10 cellular contexts compared by ENCODE assay signal in the genomic region with DNA sequence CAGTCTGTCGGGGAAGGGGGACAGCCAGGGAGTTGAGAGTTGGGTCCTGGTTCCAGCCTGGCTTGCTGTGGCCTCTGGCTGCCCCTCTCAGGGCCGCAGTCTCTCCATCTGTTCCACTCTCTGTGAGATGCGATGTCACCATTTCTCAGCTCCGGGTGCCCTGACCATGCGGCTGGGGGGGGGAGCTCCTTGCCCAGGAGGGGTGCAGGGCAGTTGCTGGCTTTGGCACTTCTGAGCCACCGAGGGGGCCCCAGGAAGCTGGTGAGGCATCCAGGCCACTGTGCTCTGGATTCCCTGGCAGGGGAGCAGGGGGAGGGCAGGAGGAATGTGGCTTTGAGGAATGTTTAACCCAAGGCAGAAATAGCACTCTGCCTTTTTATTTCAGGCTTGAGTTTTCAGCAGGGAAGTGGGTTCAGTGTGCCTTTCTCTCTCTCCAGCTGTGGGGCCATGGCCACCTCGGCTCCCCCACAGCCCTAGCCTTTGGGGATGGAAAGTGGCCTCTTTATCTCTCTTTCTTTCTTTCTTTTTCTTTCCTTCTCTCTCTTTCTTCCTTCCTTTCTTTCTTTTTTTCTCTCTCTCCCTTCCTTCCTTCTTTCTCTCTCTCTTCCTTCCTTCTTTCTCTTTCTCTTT. TPM values are rescaled to one million over a fixed set of nuclear protein-coding genes. Genes with fewer than 3 reads are reported as not detected.
DNase-seq lines count a peak whose midpoint lies in the region; ATAC-seq, FAIRE-seq and TF ChIP-seq lines count a peak whose summit lies in the region.
"Had no signal": no experiment of that assay in that cellular context is flagged by ENCODE, and none has a peak within 500 bp of the region (broad histone marks: within the 10 kb centered on the region; RNA-seq: fewer than 3 reads in every experiment).

No MANE protein-coding gene starts in this region.

- no peak for TF ChIP-seq RAD21 in Ishikawa (IDR thresholded peaks at IDR 0.05; ENCODE audit: low read depth)

- H3K9me3 ChIP-seq in muscle layer of colon (ENCODE audit: low read length) (no peaks in the 10 kb centered on the region), mucosa of descending colon (no peaks in the 10 kb centered on the region)

- TF ChIP-seq CTCF in dorsolateral prefrontal cortex (IDR thresholded peaks at IDR 0.05 in 54 of 56, conservative IDR thresholded peaks at IDR 0.05 in 2 of 56; ENCODE audit: low read depth in 1 of 56, partially characterized antibody in 56 of 56) (no peak), mucosa of descending colon (IDR thresholded peaks at IDR 0.05) (no peak), D721Med (IDR thresholded peaks at IDR 0.05; ENCODE audit: insufficient read depth, missing control alignments) (no peak)

- in situ Hi-C loops in ACHN (cut with HindIII; ENCODE audit: low pct_ligation_motif_present, low pct_unique_long_range_greater_than_20kb, low sequenced_read_pairs) = no loop called here

- ATAC-seq in mucosa of descending colon (no peak), HG02852 (IDR thresholded peaks at IDR 0.05; ENCODE audit: unreplicated experiment) (no peak)

- H3K4me1 ChIP-seq in muscle layer of colon (ENCODE audit: insufficient read depth, low read length) (peaks cover 87% of the 10 kb centered on the region), mucosa of descending colon (ENCODE audit: low read depth) (peaks cover 11% of the 10 kb centered on the region)

- H3K4me3 ChIP-seq in dorsolateral prefrontal cortex (peak overlapping the region in 5 of 59 donors; percentile 2 to 19 (median 13)), muscle layer of colon (ENCODE audit: low read depth in 1 of 2, low read length in 2 of 2) (peak overlapping the region in 1 of 2 donors; percentile 2), mucosa of descending colon (no peak overlapping the region)

- H3K27ac ChIP-seq in dorsolateral prefrontal cortex = peak overlapping the region in 53 of 59 donors; percentile 5 to 98 (median 69)
- H3K27ac ChIP-seq in muscle layer of colon (ENCODE audit: low read depth, low read length) = peak overlapping the region; percentile 81

- H3K9ac ChIP-seq in muscle layer of colon (ENCODE audit: low read length) = peak overlapping the region; percentile 65

- H3K36me3 ChIP-seq in muscle layer of colon (ENCODE audit: insufficient read depth, low read length) = peaks cover 6% of the 10 kb centered on the region
- H3K36me3 ChIP-seq in mucosa of descending colon (ENCODE audit: low read depth) = no peaks in the 10 kb centered on the region

- peak; percentile 82 for TF ChIP-seq EP300 in Ishikawa (IDR thresholded peaks at IDR 0.05; ENCODE audit: borderline replicate concordance)

- peak; percentile 82 for DNase-seq in ACHN
- peak in 1 of 10 donors; percentile 53 for DNase-seq in dorsolateral prefrontal cortex
- DNase-seq in mucosa of descending colon = no peak
- DNase-seq in activated CD8-positive, alpha-beta memory T cell treated with anti-CD3 and anti-CD28 coated beads, Interleukin-2, amount 50 U/mL, for 4 hours = no peak
- DNase-seq in D721Med (ENCODE audit: insufficient read length, low spot score) = no peak
- DNase-seq: COR-L47, NCI-H510A treated with DMSO at 0.1 percent for 48 hours had no signal

- H3K27me3 ChIP-seq in dorsolateral prefrontal cortex (no peaks in the 10 kb centered on the region), muscle layer of colon (ENCODE audit: control insufficient read depth in 1 of 2, insufficient read depth in 2 of 2, low read length in 2 of 2) (no peaks in the 10 kb centered on the region)

- intact Hi-C loops in dorsolateral prefrontal cortex (cut with DNase I) = loop anchor here in 1 of 2 donors (5.0 kb wide), 1 partner anchor 44 kb away; no protein-coding TSS in a partner anchor
- intact Hi-C loops in mucosa of descending colon (cut with DNase I, micrococcal nuclease) = no loop called here

- FAIRE-seq in D721Med (lab: Jason Lieb, UNC) = no peak

TF ChIP-seq in Ishikawa, 13 proteins besides CTCF, POLR2A, EP300 and RAD21:
- no peak for TF ChIP-seq EGR1 (IDR thresholded peaks at IDR 0.05)
- peak; percentile 41; the same call in 1 of the 2 replicates for TF ChIP-seq FOXM1 (IDR thresholded peaks at IDR 0.05; ENCODE audit: borderline replicate concordance, low read depth)
- no peak for TF ChIP-seq YY1 (IDR thresholded peaks at IDR 0.05; ENCODE audit: low read depth)
- TF ChIP-seq CEBPB (IDR thresholded peaks at IDR 0.05) = no peak
- TF ChIP-seq TCF12 (IDR thresholded peaks at IDR 0.05; ENCODE audit: low read depth) = peak; percentile 81
- peak; percentile 72 for TF ChIP-seq NFIC (IDR thresholded peaks at IDR 0.05)
- no peak for TF ChIP-seq REST (IDR thresholded peaks at IDR 0.05; ENCODE audit: low read depth)
- peak; percentile 94 for TF ChIP-seq TEAD4 (IDR thresholded peaks at IDR 0.05)
- TF ChIP-seq TAF1 (IDR thresholded peaks at IDR 0.05; ENCODE audit: low read depth) = no peak; the same call in 1 of the 2 replicates
- TF ChIP-seq, protein P1, sequence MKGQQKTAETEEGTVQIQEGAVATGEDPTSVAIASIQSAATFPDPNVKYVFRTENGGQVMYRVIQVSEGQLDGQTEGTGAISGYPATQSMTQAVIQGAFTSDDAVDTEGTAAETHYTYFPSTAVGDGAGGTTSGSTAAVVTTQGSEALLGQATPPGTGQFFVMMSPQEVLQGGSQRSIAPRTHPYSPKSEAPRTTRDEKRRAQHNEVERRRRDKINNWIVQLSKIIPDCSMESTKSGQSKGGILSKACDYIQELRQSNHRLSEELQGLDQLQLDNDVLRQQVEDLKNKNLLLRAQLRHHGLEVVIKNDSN (IDR thresholded peaks at IDR 0.05) = no peak
- no peak for TF ChIP-seq CREB1 (IDR thresholded peaks at IDR 0.05; ENCODE audit: low read depth)
- TF ChIP-seq MAX (IDR thresholded peaks at IDR 0.05) = peak; percentile 63; the same call in 1 of the 2 replicates
- peak; percentile 71; the same call in 1 of the 2 replicates for TF ChIP-seq ZBTB7A (IDR thresholded peaks at IDR 0.05; ENCODE audit: low read depth)

RNA-seq across cellular contexts. Expression of gene NCS1, which starts 11.0 kb away (rescaled TPM):
- total RNA-seq in dorsolateral prefrontal cortex (100 to 1,000 TPM; 134 to 718 (median 501) TPM), mucosa of descending colon (100 to 1,000 TPM in 1 of 3 donors, 10 to 100 TPM in 1, 1 to 10 TPM in 1; 4.1 to 196 (median 10.7) TPM)
